Comparison of ENCODE assay signal across 16 cellular contexts in genomic region chr10:91711885-91712284, GRCh38.
DNase-seq lines count a peak whose midpoint lies in the region; ATAC-seq and TF ChIP-seq lines count a peak whose summit lies in the region.
"Had no signal": no experiment of that assay in that cellular context is flagged by ENCODE, and none has a peak within 500 bp of the region (broad histone marks: within the 10 kb centered on the region; RNA-seq: fewer than 3 reads in every experiment).

No MANE protein-coding gene starts in this region.

- H3K4me3 ChIP-seq in WERI-Rb-1 (ENCODE audit: low read depth, low read length) = no peak overlapping the region
- H3K4me3 ChIP-seq: left lung, psoas muscle had no signal

- DNase-seq in kidney glomerular epithelial cell (lab: John Stamatoyannopoulos, UW) = peak; percentile 23
- no peak for DNase-seq in NCI-H526 treated with DMSO at 0.1 percent for 48 hours (lab: John Stamatoyannopoulos, UW)
- no peak for DNase-seq in immature natural killer cell
- DNase-seq in WERI-Rb-1 = no peak
- DNase-seq: activated CD4-positive, CD25-positive, alpha-beta regulatory T cell; BE2C; left lung; NCI-H1092; psoas muscle had no signal

- H3K9me3 Mint-ChIP-seq in immature natural killer cell = no peaks in the 10 kb centered on the region
- H3K9me3 Mint-ChIP-seq: activated T-helper 1 cell treated with anti-CD3 and anti-CD28 coated beads, Interleukin-12 subunit alpha, Interleukin-12 subunit beta, Interleukin-2, Interleukin-4 antibody, amounts not matched to agents 30 ng/mL and 10 ng/mL and 1 ng/mL, durations not matched to agents 14 hours and 24 hours and 36 hours; central memory CD8-positive, alpha-beta T cell had no signal

- no peak overlapping the region for H3K27ac ChIP-seq in WERI-Rb-1
- H3K27ac ChIP-seq: left lung, psoas muscle, RWPE1 had no signal

- no peak overlapping the region for H3K27ac Mint-ChIP-seq in immature natural killer cell
- H3K27ac Mint-ChIP-seq: activated T-helper 1 cell treated with anti-CD3 and anti-CD28 coated beads, Interleukin-12 subunit alpha, Interleukin-12 subunit beta, Interleukin-2, Interleukin-4 antibody, amounts not matched to agents 30 ng/mL and 10 ng/mL and 1 ng/mL, durations not matched to agents 14 hours and 24 hours and 36 hours had no signal

- peaks cover 2 to 8% (median 4%) of the 10 kb centered on the region in 3 donors for H3K27me3 Mint-ChIP-seq in immature natural killer cell (ENCODE audit: low read depth in 3 of 3)

- H3K4me3 Mint-ChIP-seq in immature natural killer cell = no peak overlapping the region
- H3K4me3 Mint-ChIP-seq: activated T-helper 1 cell treated with anti-CD3 and anti-CD28 coated beads, Interleukin-12 subunit alpha, Interleukin-12 subunit beta, Interleukin-2, Interleukin-4 antibody, amounts not matched to agents 30 ng/mL and 10 ng/mL and 1 ng/mL, durations not matched to agents 14 hours and 24 hours and 36 hours; central memory CD8-positive, alpha-beta T cell had no signal

- H3K36me3 Mint-ChIP-seq in immature natural killer cell = no peaks in the 10 kb centered on the region

- H3K4me1 Mint-ChIP-seq in immature natural killer cell = no peaks in the 10 kb centered on the region
- H3K4me1 Mint-ChIP-seq: central memory CD8-positive, alpha-beta T cell had no signal

- ATAC-seq in GM18511 (IDR thresholded peaks at IDR 0.05; ENCODE audit: unreplicated experiment) (peak; percentile 82), GM21576 (IDR thresholded peaks at IDR 0.05; ENCODE audit: unreplicated experiment) (peak; percentile 47), HG03196 (IDR thresholded peaks at IDR 0.05; ENCODE audit: unreplicated experiment) (peak; percentile 79), HG02870 (IDR thresholded peaks at IDR 0.05; ENCODE audit: unreplicated experiment) (no peak)
- ATAC-seq: left lung, psoas muscle had no signal

- TF ChIP-seq CTCF in WERI-Rb-1 (IDR thresholded peaks at IDR 0.05; ENCODE audit: low read depth, low read length) = no peak

- H3K27me3 ChIP-seq in WERI-Rb-1 (ENCODE audit: insufficient read depth, low read depth, severe bottlenecking) = no peaks in the 10 kb centered on the region
- H3K27me3 ChIP-seq: BE2C, left lung had no signal

- H3K36me3 ChIP-seq in WERI-Rb-1 = no peaks in the 10 kb centered on the region
- H3K36me3 ChIP-seq: BE2C, left lung had no signal

- H3K9me3 ChIP-seq in WERI-Rb-1 (ENCODE audit: severe bottlenecking) = no peaks in the 10 kb centered on the region
- H3K9me3 ChIP-seq: BE2C, left lung, psoas muscle had no signal
